9 cellular contexts compared by ENCODE assay signal in genomic region chr5:150511641-150512367, GRCh38. TPM values are rescaled to one million over a fixed set of nuclear protein-coding genes. Genes with fewer than 3 reads are reported as not detected.
DNase-seq lines count a peak whose midpoint lies in the region; ATAC-seq and TF ChIP-seq lines count a peak whose summit lies in the region.
"Had no signal": no experiment of that assay in that cellular context is flagged by ENCODE, and none has a peak within 500 bp of the region (broad histone marks: within the 10 kb centered on the region; RNA-seq: fewer than 3 reads in every experiment).

No MANE protein-coding gene starts in this region.

- ATAC-seq in lower lobe of right lung = peak; percentile 22 to 50

- H3K9me3 ChIP-seq in duodenal mucosa (ENCODE audit: control insufficient read depth in 1 of 2, low read length in 2 of 2) (no peaks in the 10 kb centered on the region), lower lobe of right lung (no peaks in the 10 kb centered on the region)

- H3K4me1 ChIP-seq in duodenal mucosa (ENCODE audit: control insufficient read depth in 1 of 2, insufficient read depth in 2 of 2, low read length in 2 of 2) (peaks cover 77 to 80% of the 10 kb centered on the region in 2 donors), lower lobe of right lung (peaks cover 98% of the 10 kb centered on the region)

- H3K9ac ChIP-seq in duodenal mucosa (ENCODE audit: low read depth in 1 of 2, low read length in 2 of 2) = peak overlapping the region; percentile 56 to 67

- peak overlapping the region; percentile 67 for H3K27ac ChIP-seq in duodenal mucosa (ENCODE audit: low read depth, low read length)
- peak overlapping the region; percentile 78 for H3K27ac ChIP-seq in lower lobe of right lung
- H3K27ac ChIP-seq: 22Rv1 had no signal

- TF ChIP-seq CTCF in lower lobe of right lung (IDR thresholded peaks at IDR 0.05) (no peak), GM20000 (IDR thresholded peaks at IDR 0.05; ENCODE audit: extremely low read depth, missing control alignments) (no peak)

- intact Hi-C loops in lower lobe of right lung (cut with DNase I) = no loop called here

- H3K36me3 ChIP-seq in duodenal mucosa (ENCODE audit: control insufficient read depth in 1 of 2, insufficient read depth in 2 of 2, low read length in 2 of 2) = no peaks in the 10 kb centered on the region
- H3K36me3 ChIP-seq in lower lobe of right lung = no peaks in the 10 kb centered on the region

- peak; percentile 35 for DNase-seq in DMS 273 (lab: John Stamatoyannopoulos, UW; ENCODE audit: unreplicated experiment)
- DNase-seq in DMS 273 treated with DMSO at 0.1 percent for 48 hours (lab: John Stamatoyannopoulos, UW) = no peak
- no peak for DNase-seq in lower lobe of right lung
- peak; percentile 55 for DNase-seq in ureter (ENCODE audit: low spot score)
- DNase-seq in GM20000 (ENCODE audit: low spot score) = no peak
- no peak for DNase-seq in activated CD4-positive, CD25-positive, alpha-beta regulatory T cell treated with anti-CD3 and anti-CD28 coated beads, Interleukin-2, amount 50 U/mL, for 72 hours
- DNase-seq in NCI-H446 (lab: John Stamatoyannopoulos, UW) = no peak

- H3K27me3 ChIP-seq in duodenal mucosa (ENCODE audit: control insufficient read depth in 1 of 2, insufficient read depth in 2 of 2, low read length in 2 of 2) = no peaks in the 10 kb centered on the region
- H3K27me3 ChIP-seq in lower lobe of right lung (ENCODE audit: low read depth) = no peaks in the 10 kb centered on the region

- H3K4me3 ChIP-seq in duodenal mucosa (ENCODE audit: low read depth in 1 of 2, low read length in 2 of 2) = peak overlapping the region; percentile 25 to 29
- no peak overlapping the region for H3K4me3 ChIP-seq in lower lobe of right lung

RNA-seq across cellular contexts. Expression of gene NDST1, which starts 3.9 kb away (rescaled TPM):
- total RNA-seq in lower lobe of right lung = 117 TPM
- 54.3 TPM for total RNA-seq in ureter

Comparison
In these comparisons a context has a peak if more than half of its experiments do, and no peak if none do; other contexts are left out.
1. DNase-seq: peak in DMS 273 (single experiment) and ureter (single experiment); none in DMS 273 treated with DMSO at 0.1 percent for 48 hours (single experiment), lower lobe of right lung (single experiment), GM20000 (single experiment), activated CD4-positive, CD25-positive, alpha-beta regulatory T cell treated with anti-CD3 and anti-CD28 coated beads, Interleukin-2, amount 50 U/mL, for 72 hours (single experiment) and NCI-H446 (0 of 2).